ENCODE assay signal across 8 cellular contexts in the genomic region with DNA sequence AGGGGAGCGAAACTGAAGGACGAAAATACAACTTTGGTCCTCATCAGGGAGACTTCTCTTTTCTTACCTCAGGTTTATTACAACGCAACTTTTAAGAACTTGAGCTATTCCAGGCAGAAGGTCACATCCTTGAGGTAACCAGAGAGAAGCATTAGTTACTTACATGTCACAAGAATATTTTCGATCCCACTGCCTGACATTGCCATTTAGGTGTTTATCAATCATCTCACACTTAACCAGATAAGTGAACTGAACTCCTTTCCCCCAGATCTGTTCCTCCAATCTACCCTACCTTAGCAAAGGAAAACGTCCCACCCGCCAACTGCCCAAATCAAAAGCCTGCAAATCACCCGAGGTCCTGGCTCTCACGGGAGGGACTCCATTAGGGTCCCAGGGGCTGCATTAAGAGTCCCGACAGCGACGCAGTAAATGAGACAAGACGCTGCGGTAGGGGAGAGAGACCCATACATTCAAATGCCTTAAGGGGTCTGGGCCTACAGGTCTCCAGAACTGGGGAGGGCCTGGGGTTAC. TPM values are rescaled to one million over a fixed set of nuclear protein-coding genes. Genes with fewer than 3 reads are reported as not detected.
A peak's percentile ranks its signal among the peaks of the same experiment; 100 is the strongest.
DNase-seq lines count a peak whose midpoint lies in the region; ATAC-seq and TF ChIP-seq lines count a peak whose summit lies in the region.

No MANE protein-coding gene starts in this region.

- ATAC-seq in GM21526 (IDR thresholded peaks at IDR 0.05; ENCODE audit: low FRiP score, unreplicated experiment) (peak; percentile 14), gastrocnemius medialis (no peak)

- CTCF ChIA-PET in RWPE1 (lab: Yijun Ruan, JAX): interaction anchor here (0.6 to 1.6 kb wide), 2 partner anchors 24 to 363 kb away, joined by 3 to 9 read pairs; no protein-coding TSS in a partner anchor

- H3K9me3 ChIP-seq in gastrocnemius medialis: no peaks in the 10 kb centered on the region

- H3K36me3 ChIP-seq in gastrocnemius medialis: no peaks in the 10 kb centered on the region

- peaks cover 0 to 29% (median 3%) of the 10 kb centered on the region in 3 donors for H3K27me3 ChIP-seq in gastrocnemius medialis

- POLR2A ChIA-PET in RWPE1 (lab: Yijun Ruan, JAX; ENCODE audit: low non-redundant PET): no interaction called here

- in situ Hi-C loops in gastrocnemius medialis (cut with MboI; ENCODE audit: low sequenced_read_pairs in 4 of 4) (no loop called here), ACHN (cut with HindIII; ENCODE audit: low pct_ligation_motif_present, low pct_unique_long_range_greater_than_20kb, low sequenced_read_pairs) (no loop called here)

- TF ChIP-seq CTCF in RWPE1 (conservative IDR thresholded peaks at IDR 0.05; ENCODE audit: low read depth) (no peak), fibroblast of the aortic adventitia (IDR thresholded peaks at IDR 0.05; ENCODE audit: insufficient read depth, low read length) (no peak), gastrocnemius medialis (IDR thresholded peaks at IDR 0.05 in 4 of 5, conservative IDR thresholded peaks at IDR 0.05 in 1 of 5) (no peak)

- DNase-seq in RWPE1 (ENCODE audit: low spot score) (no peak), fibroblast of the aortic adventitia (ENCODE audit: low read depth) (peak; percentile 4), gastrocnemius medialis (no peak), ACHN (no peak), NCI-H226 (no peak), mucosa of gallbladder (ENCODE audit: low spot score) (no peak)
- no peak for DNase-seq in stimulated activated CD8-positive, alpha-beta memory T cell treated with anti-CD3 and anti-CD28 coated beads, Interleukin-4, amount 100 ng/mL, for 48 hours

- intact Hi-C loops in gastrocnemius medialis (cut with DNase I; ENCODE audit: low total_unique reads): no loop called here

- H3K27ac ChIP-seq in RWPE1 (peak overlapping the region; percentile 22), gastrocnemius medialis (no peak overlapping the region)

- no peak for TF ChIP-seq POLR2A in gastrocnemius medialis (IDR thresholded peaks at IDR 0.05)

- H3K4me1 ChIP-seq in gastrocnemius medialis: no peaks in the 10 kb centered on the region

- peak overlapping the region; percentile 76 for H3K4me3 ChIP-seq in fibroblast of the aortic adventitia (ENCODE audit: low read depth, low read length)
- peak overlapping the region; percentile 33 to 44 (median 44) for H3K4me3 ChIP-seq in gastrocnemius medialis

RNA-seq across cellular contexts. Expression of gene ZNF280B, which starts 0.7 kb away (rescaled TPM):
- total RNA-seq in fibroblast of the aortic adventitia (ENCODE audit: low replicate concordance) (0.45 and 0.74 TPM in 2 replicates), gastrocnemius medialis (under 1 TPM; 0.10 to 0.78 (median 0.29) TPM), mucosa of gallbladder (1.3 TPM)

RNA-seq across cellular contexts. Expression of gene ZNF280A, which starts 12.3 kb away (rescaled TPM):
- not detected in 2 replicates for total RNA-seq in fibroblast of the aortic adventitia (ENCODE audit: low replicate concordance)
- not detected for total RNA-seq in gastrocnemius medialis
- total RNA-seq in mucosa of gallbladder: not detected

RNA-seq across cellular contexts. Expression of gene PRAME, which starts 51.3 kb away (rescaled TPM):
- total RNA-seq in fibroblast of the aortic adventitia (ENCODE audit: low replicate concordance): 0.54 TPM in 1 of 2 replicates, not detected in the other
- not detected for total RNA-seq in gastrocnemius medialis
- total RNA-seq in mucosa of gallbladder: 1.5 TPM
